1 cellular context compared by ENCODE assay signal in genomic region chr10:95513008-95513589, GRCh38.
TF ChIP-seq lines count a peak whose summit lies in the region.

No MANE protein-coding gene starts in this region.

TF ChIP-seq in HepG2, 621 proteins besides CTCF, POLR2A, EP300 and RAD21 (continued from another document and continues in another):
- TF ChIP-seq ZBTB14 (CRISPR knock-in tag; IDR thresholded peaks at IDR 0.05): no peak
- peak; percentile 39; the same call in 1 of the 2 replicates for TF ChIP-seq ZNF609 (CRISPR knock-in tag; IDR thresholded peaks at IDR 0.05; ENCODE audit: borderline replicate concordance)
- no peak for TF ChIP-seq SAFB2 (CRISPR knock-in tag; IDR thresholded peaks at IDR 0.05; ENCODE audit: borderline replicate concordance, low read depth)
- TF ChIP-seq GZF1 (CRISPR knock-in tag; IDR thresholded peaks at IDR 0.05): no peak
- TF ChIP-seq BHLHE40 (IDR thresholded peaks at IDR 0.05; ENCODE audit: low read length): peak; percentile 51; the same call in 1 of the 2 replicates
- peak; percentile 44 for TF ChIP-seq SAP130 (CRISPR knock-in tag; IDR thresholded peaks at IDR 0.05; ENCODE audit: low read depth)
- TF ChIP-seq ARID5B (CRISPR knock-in tag; IDR thresholded peaks at IDR 0.05): peak; percentile 50; the same call in 1 of the 2 replicates
- peak; percentile 43; the same call in 1 of the 2 replicates for TF ChIP-seq SP5 (CRISPR knock-in tag; IDR thresholded peaks at IDR 0.05; ENCODE audit: borderline replicate concordance, low read depth)
- 0 out of 2 replicates have a peak, but pooled peaks have one; percentile 51 for TF ChIP-seq ZBTB33 (CRISPR knock-in tag; IDR thresholded peaks at IDR 0.05)
- peak; percentile 34; the same call in 1 of the 2 replicates for TF ChIP-seq DPF2 (CRISPR knock-in tag; IDR thresholded peaks at IDR 0.05; ENCODE audit: borderline replicate concordance, low read depth)
- no peak for TF ChIP-seq ZBTB1 (CRISPR knock-in tag; IDR thresholded peaks at IDR 0.05; ENCODE audit: borderline replicate concordance)
- TF ChIP-seq ZNF687 (CRISPR knock-in tag; IDR thresholded peaks at IDR 0.05): peak; percentile 84
- TF ChIP-seq ZNF644 (CRISPR knock-in tag; IDR thresholded peaks at IDR 0.05; ENCODE audit: low read depth): 0 out of 2 replicates have a peak, but pooled peaks have one; percentile 43
- no peak for TF ChIP-seq THAP7 (CRISPR knock-in tag; IDR thresholded peaks at IDR 0.05)
- no peak for TF ChIP-seq CHD4 (IDR thresholded peaks at IDR 0.05; ENCODE audit: borderline replicate concordance, low read length)
- TF ChIP-seq ELF4 (CRISPR knock-in tag; IDR thresholded peaks at IDR 0.05; ENCODE audit: borderline replicate concordance): no peak
- TF ChIP-seq MXD4 (CRISPR knock-in tag; IDR thresholded peaks at IDR 0.05): no peak
- TF ChIP-seq PCBP2 (optimal IDR thresholded peaks at IDR 0.05; ENCODE audit: low read depth, low read length, poor library complexity, severe bottlenecking): no peak
- no peak for TF ChIP-seq THRA (CRISPR knock-in tag; IDR thresholded peaks at IDR 0.05; ENCODE audit: borderline replicate concordance)
- TF ChIP-seq MXD3 (CRISPR knock-in tag; IDR thresholded peaks at IDR 0.05): no peak
- no peak for TF ChIP-seq SIN3A (IDR thresholded peaks at IDR 0.05; ENCODE audit: borderline replicate concordance, low read depth, low read length)
- TF ChIP-seq ZBTB20 (CRISPR knock-in tag; IDR thresholded peaks at IDR 0.05; ENCODE audit: borderline replicate concordance, low read depth): no peak
- TF ChIP-seq SMARCC2 (IDR thresholded peaks at IDR 0.05): no peak
- TF ChIP-seq GRHL1 (CRISPR knock-in tag; conservative IDR thresholded peaks at IDR 0.05): no peak
- peak; percentile 65; the same call in 1 of the 2 replicates for TF ChIP-seq ETV5 (CRISPR knock-in tag; IDR thresholded peaks at IDR 0.05; ENCODE audit: borderline replicate concordance)
- no peak for TF ChIP-seq ZNF563 (CRISPR knock-in tag; IDR thresholded peaks at IDR 0.05)
- TF ChIP-seq ERF (CRISPR knock-in tag; IDR thresholded peaks at IDR 0.05): peak; percentile 51; the same call in 1 of the 2 replicates
- TF ChIP-seq NFATC3 (CRISPR knock-in tag; IDR thresholded peaks at IDR 0.05): no peak
- TF ChIP-seq MAX (IDR thresholded peaks at IDR 0.05): 0 out of 2 replicates have a peak, but pooled peaks have one; percentile 31
- no peak for TF ChIP-seq TGIF2 (CRISPR knock-in tag; IDR thresholded peaks at IDR 0.05)
- TF ChIP-seq AGO2 (optimal IDR thresholded peaks at IDR 0.05; ENCODE audit: low read depth, low read length): no peak
- TF ChIP-seq RARA (CRISPR knock-in tag; IDR thresholded peaks at IDR 0.05): peak; percentile 29; the same call in 1 of the 2 replicates
- TF ChIP-seq SALL1 (CRISPR knock-in tag; IDR thresholded peaks at IDR 0.05): peak; percentile 78
- no peak for TF ChIP-seq MAFF (IDR thresholded peaks at IDR 0.05; ENCODE audit: low read depth, low read length)
- no peak for TF ChIP-seq TCF7 (IDR thresholded peaks at IDR 0.05; ENCODE audit: low read depth)
